8 cellular contexts compared by ENCODE assay signal in genomic region chr21:32392299-32392879, GRCh38. TPM values are rescaled to one million over a fixed set of nuclear protein-coding genes. Genes with fewer than 3 reads are reported as not detected.
DNase-seq lines count a peak whose midpoint lies in the region; ATAC-seq, FAIRE-seq and TF ChIP-seq lines count a peak whose summit lies in the region.

No MANE protein-coding gene starts in this region.

- no peak for FAIRE-seq in kidney (lab: Jason Lieb, UNC)

- DNase-seq in T-helper 1 cell (no peak), HK-2 (ENCODE audit: unreplicated experiment) (peak; percentile 14), adipocyte (ENCODE audit: low read depth) (peak; percentile 24), kidney (no peak), thoracic aorta (ENCODE audit: low spot score) (no peak), T-helper 9 cell (no peak)

- no peaks in the 10 kb centered on the region for H3K9me3 Mint-ChIP-seq in T-helper 1 cell treated with Interleukin-12 subunit alpha and Interleukin-12 subunit beta and Interleukin-4 antibody, amounts not matched to agents 30 μg/mL and 1 μg/mL, for 36 hours

- peaks cover 10% of the 10 kb centered on the region for H3K27me3 Mint-ChIP-seq in T-helper 1 cell treated with Interleukin-12 subunit alpha and Interleukin-12 subunit beta and Interleukin-4 antibody, amounts not matched to agents 30 μg/mL and 1 μg/mL, for 36 hours (ENCODE audit: low read depth)

- H3K4me1 Mint-ChIP-seq in T-helper 1 cell treated with Interleukin-12 subunit alpha and Interleukin-12 subunit beta and Interleukin-4 antibody, amounts not matched to agents 30 μg/mL and 1 μg/mL, for 36 hours (ENCODE audit: low read depth), result peaks cover 34% of the 10 kb centered on the region

- H3K4me3 ChIP-seq in adipocyte (ENCODE audit: low read length), result peak overlapping the region; percentile 94
- H3K4me3 ChIP-seq in kidney (ENCODE audit: low read length in 2 of 2), result peak overlapping the region; percentile 85 to 95
- H3K4me3 ChIP-seq in thoracic aorta, result peak overlapping the region; percentile 99

- H3K27ac ChIP-seq in kidney (ENCODE audit: low read depth in 2 of 2, low read length in 2 of 2) (no peak overlapping the region), thoracic aorta (peak overlapping the region; percentile 43 to 82)

- H3K4me1 ChIP-seq in adipocyte (ENCODE audit: control insufficient read depth, insufficient read depth, low read length) (peaks cover 37% of the 10 kb centered on the region), kidney (ENCODE audit: control insufficient read depth in 1 of 2, insufficient read depth in 1 of 2, low read depth in 1 of 2, low read length in 2 of 2) (peaks cover 6 to 8% of the 10 kb centered on the region in 2 donors), thoracic aorta (ENCODE audit: control insufficient read depth in 1 of 2, low read depth in 2 of 2) (peaks cover 11 to 48% of the 10 kb centered on the region in 2 donors)

- H3K27me3 ChIP-seq in adipocyte (replicated peaks; ENCODE audit: control insufficient read depth, insufficient read depth, low read length), result no peaks in the 10 kb centered on the region
- no peaks in the 10 kb centered on the region for H3K27me3 ChIP-seq in thoracic aorta (replicated peaks; ENCODE audit: insufficient read depth)

- ATAC-seq in thoracic aorta (ENCODE audit: insufficient number of reproducible peaks, low FRiP score, low read depth) (no peak), GM21717 (IDR thresholded peaks at IDR 0.05; ENCODE audit: unreplicated experiment) (no peak)

- H3K9ac ChIP-seq in adipocyte (ENCODE audit: low read length) (peak overlapping the region; percentile 88), kidney (ENCODE audit: low read length in 2 of 2) (peak overlapping the region in 1 of 2 donors; percentile 27)

- intact Hi-C loops in kidney (cut with DNase I), result no loop called here

- H3K36me3 ChIP-seq in adipocyte (ENCODE audit: control insufficient read depth, insufficient read depth, low read length, severe bottlenecking), result peaks cover 3% of the 10 kb centered on the region
- no peaks in the 10 kb centered on the region for H3K36me3 ChIP-seq in kidney (ENCODE audit: control insufficient read depth in 1 of 2, insufficient read depth in 2 of 2, low read length in 2 of 2)
- H3K36me3 ChIP-seq in thoracic aorta, result no peaks in the 10 kb centered on the region

- H3K27ac Mint-ChIP-seq in T-helper 1 cell treated with Interleukin-12 subunit alpha and Interleukin-12 subunit beta and Interleukin-4 antibody, amounts not matched to agents 30 μg/mL and 1 μg/mL, for 36 hours, result peak overlapping the region; percentile 41

- H3K4me3 Mint-ChIP-seq in T-helper 1 cell treated with Interleukin-12 subunit alpha and Interleukin-12 subunit beta and Interleukin-4 antibody, amounts not matched to agents 30 μg/mL and 1 μg/mL, for 36 hours, result peak overlapping the region; percentile 85

- peaks cover 6% of the 10 kb centered on the region for H3K36me3 Mint-ChIP-seq in T-helper 1 cell treated with Interleukin-12 subunit alpha and Interleukin-12 subunit beta and Interleukin-4 antibody, amounts not matched to agents 30 μg/mL and 1 μg/mL, for 36 hours (ENCODE audit: low read depth)

- TF ChIP-seq CTCF in kidney (IDR thresholded peaks at IDR 0.05; ENCODE audit: borderline replicate concordance, extremely low read depth, insufficient read depth), result no peak
- no peak for TF ChIP-seq CTCF in thoracic aorta (IDR thresholded peaks at IDR 0.05)

- H3K9me3 ChIP-seq in adipocyte (ENCODE audit: control insufficient read depth, low read length) (peaks cover 5% of the 10 kb centered on the region), kidney (ENCODE audit: control insufficient read depth in 1 of 2, low read length in 2 of 2) (no peaks in the 10 kb centered on the region), thoracic aorta (no peaks in the 10 kb centered on the region)

RNA-seq across cellular contexts. Expression of gene URB1, which starts 0.4 kb away (rescaled TPM):
- total RNA-seq in kidney, result 15.0 TPM
- 1.7 TPM for polyA plus RNA-seq in kidney (ENCODE audit: insufficient read depth, low read depth, low replicate concordance)
- total RNA-seq in thoracic aorta, result 10 to 100 TPM; 35.1 to 64.8 TPM

RNA-seq across cellular contexts. Expression of gene EVA1C, which starts 20.1 kb away (rescaled TPM):
- total RNA-seq in kidney (63.4 TPM), thoracic aorta (100 to 1,000 TPM in 1 of 2 donors, 10 to 100 TPM in 1; 81.2 to 115 TPM)
- polyA plus RNA-seq in kidney (ENCODE audit: insufficient read depth, low read depth, low replicate concordance), result 13.8 TPM

Comparison
In these comparisons a context has a peak if more than half of its experiments do, and no peak if none do; other contexts are left out.
1. DNase-seq: peak in HK-2 (single experiment) and adipocyte (single experiment); none in T-helper 1 cell (0 of 5), kidney (single experiment), thoracic aorta (single experiment) and T-helper 9 cell (single experiment).
2. H3K27ac ChIP-seq: peak in thoracic aorta (2 of 2); none in kidney (0 of 2).
3. Peak in every context shown above with its lines, with median percentiles within 50 percentile points of each other: H3K4me3 ChIP-seq.